ENCODE assay signal across 14 cellular contexts in genomic region chr2:43448822-43449110, GRCh38.
"Had no signal": no experiment of that assay in that cellular context is flagged by ENCODE, and none has a peak within 500 bp of the region (broad histone marks: within the 10 kb centered on the region; RNA-seq: fewer than 3 reads in every experiment).

No MANE protein-coding gene starts in this region.

- H3K9me3 ChIP-seq: breast epithelium, neutrophil, prostate gland, right lobe of liver, transverse colon had no signal

- H3K27me3 ChIP-seq: breast epithelium, foreskin keratinocyte, neutrophil, right lobe of liver, transverse colon had no signal

- H3K4me3 ChIP-seq: breast epithelium, prostate gland, right lobe of liver, transverse colon had no signal

- H3K36me3 ChIP-seq: breast epithelium, prostate gland, right lobe of liver, transverse colon had no signal

- DNase-seq: activated CD4-positive, alpha-beta T cell treated with anti-CD3 and anti-CD28 coated beads, Interleukin-2, amount 50 U/mL, for 48 hours; activated gamma-delta T cell; activated naive CD8-positive, alpha-beta T cell treated with anti-CD3 and anti-CD28 coated beads for 36 hours; activated T-cell treated with anti-CD3 and anti-CD28 coated beads, Interleukin-2, amount 50 U/mL, for 4 hours; aorta; foreskin keratinocyte; left ventricle myocardium superior; right lobe of liver; transverse colon had no signal

- H3K4me3 Mint-ChIP-seq: activated naive CD8-positive, alpha-beta T cell treated with anti-CD3 and anti-CD28 coated beads for 36 hours; activated T-cell treated with anti-CD3 and anti-CD28 coated beads, Interleukin-2, amount 50 U/mL, for 4 hours; mesothelial cell of epicardium; stimulated activated memory B cell treated with anti-CD40 and anti-IgM and Interleukin-4, amounts not matched to agents 10 μg/mL and 1 μg/mL and 100 μg/mL, for 72 hours had no signal

- H3K27me3 Mint-ChIP-seq: activated naive CD8-positive, alpha-beta T cell treated with anti-CD3 and anti-CD28 coated beads for 36 hours; stimulated activated memory B cell treated with anti-CD40 and anti-IgM and Interleukin-4, amounts not matched to agents 10 μg/mL and 1 μg/mL and 100 μg/mL, for 72 hours had no signal

- H3K27ac ChIP-seq: breast epithelium, foreskin keratinocyte, neutrophil, prostate gland, right lobe of liver, transverse colon had no signal

- H3K4me1 Mint-ChIP-seq: stimulated activated memory B cell treated with anti-CD40 and anti-IgM and Interleukin-4, amounts not matched to agents 10 μg/mL and 1 μg/mL and 100 μg/mL, for 72 hours had no signal

- H3K27ac Mint-ChIP-seq: activated naive CD8-positive, alpha-beta T cell treated with anti-CD3 and anti-CD28 coated beads for 36 hours; stimulated activated memory B cell treated with anti-CD40 and anti-IgM and Interleukin-4, amounts not matched to agents 10 μg/mL and 1 μg/mL and 100 μg/mL, for 72 hours had no signal

- H3K4me1 ChIP-seq: breast epithelium, foreskin keratinocyte, right lobe of liver had no signal
